In the genomic region with DNA sequence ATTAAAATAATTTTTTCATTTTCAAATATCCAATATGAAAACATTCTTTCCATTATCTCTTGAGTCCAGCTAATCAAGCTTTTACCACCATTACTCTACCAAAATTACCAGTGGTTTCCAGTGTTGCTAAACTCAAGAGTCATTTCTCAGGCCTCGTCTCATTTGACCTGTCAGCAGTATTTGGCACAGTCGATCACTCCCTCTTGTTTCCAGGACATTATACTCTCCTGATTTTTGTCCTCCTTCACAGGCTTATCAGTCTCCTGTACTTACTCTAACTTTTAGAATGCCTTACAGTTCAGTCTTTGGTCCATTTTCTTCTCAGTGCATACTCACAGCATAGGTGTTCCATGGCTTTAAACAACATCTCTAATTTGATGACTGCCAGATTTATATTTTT, we compare ENCODE assay signal across 33 cellular contexts.
"Had no signal": no experiment of that assay in that cellular context is flagged by ENCODE, and none has a peak within 500 bp of the region (broad histone marks: within the 10 kb centered on the region; RNA-seq: fewer than 3 reads in every experiment).

No MANE protein-coding gene starts in this region.

- H3K27ac ChIP-seq: VCaP had no signal

- DNase-seq: activated CD4-positive, alpha-beta memory T cell treated with anti-CD3 and anti-CD28 coated beads, Interleukin-2, amount 10 ng/mL, durations not matched to agents 7 days and 5 days; activated CD4-positive, alpha-beta T cell treated with anti-CD3 and anti-CD28 coated beads for 1 hour; activated CD4-positive, alpha-beta T cell treated with anti-CD3 and anti-CD28 coated beads for 48 hours; activated CD4-positive, CD25-positive, alpha-beta regulatory T cell; activated CD8-positive, alpha-beta memory T cell treated with anti-CD3 and anti-CD28 coated beads for 24 hours; activated CD8-positive, alpha-beta memory T cell treated with anti-CD3 and anti-CD28 coated beads, Interleukin-2, amount 10 ng/mL, durations not matched to agents 7 days and 5 days; activated CD8-positive, alpha-beta memory T cell treated with anti-CD3 and anti-CD28 coated beads, Interleukin-2, amount 50 U/mL, for 48 hours; activated effector memory CD4-positive, alpha-beta T cell treated with Interleukin-2 at 50 U/mL for 16 hours; activated naive CD4-positive, alpha-beta T cell treated with anti-CD3 and anti-CD28 coated beads, Interleukin-2, amount 10 ng/mL, durations not matched to agents 7 days and 5 days; activated naive CD8-positive, alpha-beta T cell treated with anti-CD3 and anti-CD28 coated beads, Interleukin-2, amount 50 U/mL, for 24 hours; activated T-cell treated with anti-CD3 and anti-CD28 coated beads, Interleukin-2, amount 50 U/mL, for 48 hours; anterior cingulate cortex; central memory CD4-positive, alpha-beta T cell; Karpas-422; KBM-7; NCI-H1105 treated with DMSO at 0.1 percent for 48 hours; NCI-H1436; NCI-H1694; NCI-H1930; NCI-H2081 treated with DMSO at 0.1 percent for 48 hours; NCI-H226; NCI-H446 treated with DMSO at 0.1 percent for 48 hours; NCI-H524; NCI-H69; NCI-H82; SIG-M5; T-helper 1 cell; T-helper 2 cell; T-helper 9 cell had no signal

- ATAC-seq: activated CD8-positive, alpha-beta memory T cell treated with anti-CD3 and anti-CD28 coated beads, Interleukin-2, amount 10 ng/mL, durations not matched to agents 7 days and 5 days; activated naive CD8-positive, alpha-beta T cell treated with anti-CD3 and anti-CD28 coated beads, Interleukin-2, amount 50 U/mL, for 24 hours; Panc1; SK-N-SH treated with all-trans-retinoic acid at 6 μM for 48 hours had no signal

- FAIRE-seq: bronchial epithelial cell had no signal
